Comparison of ENCODE assay signal across 29 cellular contexts in the genomic region with DNA sequence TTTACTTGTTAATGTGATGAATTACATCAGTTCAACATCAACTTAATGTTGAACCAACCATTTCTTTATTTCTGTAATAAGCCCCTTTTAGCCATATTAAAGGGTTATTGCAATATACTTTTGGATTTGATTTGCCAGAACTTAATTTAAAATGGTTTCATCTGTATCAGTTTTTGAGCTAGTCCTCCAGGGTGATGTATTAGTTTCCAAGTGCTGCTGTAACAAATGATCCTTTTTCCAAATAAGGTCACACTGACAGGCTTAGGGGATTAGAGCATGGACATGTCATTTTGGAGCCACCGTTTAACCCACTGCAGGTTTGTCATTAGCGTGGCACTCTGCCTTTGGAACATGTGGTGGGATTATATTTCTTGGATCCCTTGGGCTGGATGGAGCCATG.
DNase-seq lines count a peak whose midpoint lies in the region; ATAC-seq, FAIRE-seq and TF ChIP-seq lines count a peak whose summit lies in the region.
"Had no signal": no experiment of that assay in that cellular context is flagged by ENCODE, and none has a peak within 500 bp of the region (broad histone marks: within the 10 kb centered on the region; RNA-seq: fewer than 3 reads in every experiment).

No MANE protein-coding gene starts in this region.

- H3K4me1 ChIP-seq in HepG2 (ENCODE audit: insufficient read depth, low read length) = no peaks in the 10 kb centered on the region
- no peaks in the 10 kb centered on the region for H3K4me1 ChIP-seq in right lobe of liver
- H3K4me1 ChIP-seq: A549, BE2C, Caco-2 had no signal

- POLR2A ChIA-PET in HepG2 (lab: Yijun Ruan, JAX) = no interaction called here

- 0% methylated on average over 2 of the region's 2 CpGs for WGBS in HepG2 (ENCODE audit: low lambda C conversion rate)
- 63% methylated on average over 2 of the region's 2 CpGs for WGBS in right lobe of liver (ENCODE audit: insufficient coverage, low coverage, low lambda C conversion rate, missing lambda C conversion rate)

- H3K79me2 ChIP-seq in HepG2 (ENCODE audit: insufficient read depth, low read length) = no peaks in the 10 kb centered on the region

- no peak for FAIRE-seq in HepG2 (lab: Jason Lieb, UNC)
- FAIRE-seq: A204.1, A549, D721Med had no signal

- TF ChIP-seq EP300 in HepG2 (IDR thresholded peaks at IDR 0.05; ENCODE audit: low read depth in 2 of 2, low read length in 2 of 2) (no peak), HepG2 (CRISPR knock-in tag; IDR thresholded peaks at IDR 0.05; ENCODE audit: borderline replicate concordance) (no peak)

- H3K4me3 ChIP-seq in HepG2 (replicated peaks in 1 of 3; ENCODE audit: insufficient read depth in 1 of 3, low read depth in 2 of 3, low read length in 3 of 3) = no peak overlapping the region
- H3K4me3 ChIP-seq in right lobe of liver = no peak overlapping the region
- H3K4me3 ChIP-seq: A549; BLaER1; BLaER1 treated with 17β-estradiol and CSF1 and Interleukin-3, amounts not matched to agents 10 nM and 100 nM had no signal

- intact Hi-C loops in HepG2 (cut with micrococcal nuclease; ENCODE audit: unreplicated experiment) (no loop called here), right lobe of liver (cut with DNase I) (no loop called here)

- H2AFZ ChIP-seq in HepG2 (ENCODE audit: low read length) = no peak overlapping the region

- in situ Hi-C loops in HepG2 (cut with HindIII; ENCODE audit: extremely low pct_ligation_motif_present, low pct_unique_long_range_greater_than_20kb) = loop anchor here (25.0 kb wide), 1 partner anchor 525 kb away; no protein-coding TSS in a partner anchor

- ATAC-seq in HepG2 = no peak
- no peak for ATAC-seq in right lobe of liver
- ATAC-seq: A549; CD8-positive, alpha-beta T cell had no signal

- 0 out of 5 replicates have a peak, but pooled peaks cover 0 to 1% of the 10 kb centered on the region in 2 experiments for H3K27me3 ChIP-seq in HepG2 (ENCODE audit: control insufficient read depth in 1 of 2, insufficient read depth in 2 of 2, low read length in 2 of 2)
- no peaks in the 10 kb centered on the region for H3K27me3 ChIP-seq in right lobe of liver
- H3K27me3 ChIP-seq: BLaER1; BLaER1 treated with 17β-estradiol and CSF1 and Interleukin-3, amounts not matched to agents 10 nM and 100 nM had no signal

- no peak overlapping the region for H3K9ac ChIP-seq in HepG2 (ENCODE audit: insufficient read depth, low read depth, low read length)
- H3K9ac ChIP-seq: BLaER1; BLaER1 treated with 17β-estradiol and CSF1 and Interleukin-3, amounts not matched to agents 10 nM and 100 nM had no signal

- H3K9me3 ChIP-seq in HepG2 (ENCODE audit: low read length) = no peaks in the 10 kb centered on the region
- H3K9me3 ChIP-seq in right lobe of liver = no peaks in the 10 kb centered on the region
- H3K9me3 ChIP-seq: A549, BE2C, BLaER1, Caco-2 had no signal

- no TSS peak for BruUV-seq in HepG2 (replicated peaks; lab: Mats Ljungman, UMichigan)

- H3K27ac ChIP-seq in HepG2 (ENCODE audit: extremely low read length, insufficient read depth, low read length) = no peak overlapping the region
- H3K27ac ChIP-seq in right lobe of liver = no peak overlapping the region
- H3K27ac ChIP-seq: 22Rv1; A549; BLaER1; BLaER1 treated with 17β-estradiol and CSF1 and Interleukin-3, amounts not matched to agents 10 nM and 100 nM; C4-2B had no signal

- no peaks in the 10 kb centered on the region for H4K20me1 ChIP-seq in HepG2 (ENCODE audit: insufficient read depth, low read length)
- H4K20me1 ChIP-seq: BLaER1; BLaER1 treated with 17β-estradiol and CSF1 and Interleukin-3, amounts not matched to agents 10 nM and 100 nM had no signal

- TF ChIP-seq POLR2A in HepG2 (IDR thresholded peaks at IDR 0.05; ENCODE audit: insufficient read depth in 1 of 2, low read depth in 2 of 2, low read length in 2 of 2) (no peak), right lobe of liver (IDR thresholded peaks at IDR 0.05) (no peak)

- no peak for DNase-seq in HepG2 (ENCODE audit: low spot score)
- DNase-seq in right lobe of liver = no peak
- DNase-seq: 8988T; ACHN; AML-193; BE2C; C1 segment of cervical spinal cord; Caco-2; Calu3; CD4-positive, alpha-beta memory T cell; CD4-positive, alpha-beta T cell; CD4-positive, CD25-positive, alpha-beta regulatory T cell; CD8-positive, alpha-beta memory T cell; CD8-positive, alpha-beta T cell; COR-L47; DMS 273 treated with DMSO at 0.1 percent for 48 hours; DMS153; DMS53; DMS79; DMS79 treated with DMSO at 0.1 percent for 48 hours; DND-41; EL had no signal

- TF ChIP-seq CTCF in HepG2 (CRISPR knock-in tag; IDR thresholded peaks at IDR 0.05) (no peak), right lobe of liver (IDR thresholded peaks at IDR 0.05) (no peak)

- H3K36me3 ChIP-seq in HepG2 (replicated peaks in 1 of 2; ENCODE audit: control insufficient read depth in 1 of 2, insufficient read depth in 2 of 2, low read length in 2 of 2) (no peaks in the 10 kb centered on the region), right lobe of liver (no peaks in the 10 kb centered on the region)
- H3K36me3 ChIP-seq: BE2C; BLaER1; BLaER1 treated with 17β-estradiol and CSF1 and Interleukin-3, amounts not matched to agents 10 nM and 100 nM had no signal

- CTCF ChIA-PET in HepG2 (lab: Yijun Ruan, JAX; ENCODE audit: low intra/inter-chr PET ratio, low total read pairs) = no interaction called here

- no peak for TF ChIP-seq RAD21 in HepG2 (CRISPR knock-in tag; IDR thresholded peaks at IDR 0.05)

- no peak overlapping the region for H3K4me2 ChIP-seq in HepG2 (ENCODE audit: low read depth, low read length)
- H3K4me2 ChIP-seq: A549; BLaER1; BLaER1 treated with 17β-estradiol and CSF1 and Interleukin-3, amounts not matched to agents 10 nM and 100 nM had no signal

TF ChIP-seq in HepG2, 621 proteins besides CTCF, POLR2A, EP300 and RAD21:
- no peak for TF ChIP-seq SATB2 (CRISPR knock-in tag; IDR thresholded peaks at IDR 0.05)
- no peak for TF ChIP-seq ZNF674 (CRISPR knock-in tag; IDR thresholded peaks at IDR 0.05; ENCODE audit: low read depth)
- TF ChIP-seq HDAC1 (CRISPR knock-in tag; IDR thresholded peaks at IDR 0.05) = no peak
- no peak for TF ChIP-seq NFATC3 (CRISPR knock-in tag; IDR thresholded peaks at IDR 0.05)
- no peak for TF ChIP-seq ZNF44 (CRISPR knock-in tag; IDR thresholded peaks at IDR 0.05)
- TF ChIP-seq SSRP1 (CRISPR knock-in tag; IDR thresholded peaks at IDR 0.05) = no peak
- TF ChIP-seq ZNF12 (CRISPR knock-in tag; IDR thresholded peaks at IDR 0.05) = peak; percentile 91
